ENCODE assay signal across 8 cellular contexts in the genomic region with DNA sequence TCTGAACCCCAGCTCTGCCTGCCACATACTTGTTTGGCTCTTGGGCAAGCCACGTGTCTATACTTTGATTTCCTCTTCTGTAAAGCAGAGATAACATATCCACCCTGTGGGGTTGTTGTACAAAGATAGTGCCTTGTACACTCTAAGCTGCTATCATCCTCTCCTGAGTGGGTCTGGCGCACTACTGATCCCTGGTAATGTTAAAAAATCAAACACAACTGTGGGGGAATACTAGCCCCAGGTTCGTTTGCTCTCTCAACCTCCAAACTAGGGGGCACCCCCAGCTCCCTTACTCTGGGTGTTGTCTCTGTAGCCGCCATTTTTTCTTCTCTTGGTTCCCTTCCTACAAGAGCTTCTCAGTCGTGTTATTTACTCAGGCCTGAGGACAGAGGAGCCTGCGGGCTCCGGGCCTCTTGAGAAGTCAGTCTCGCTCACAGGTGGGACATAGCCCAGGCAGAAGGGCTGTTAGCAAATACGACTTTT. TPM values are rescaled to one million over a fixed set of nuclear protein-coding genes. Genes with fewer than 3 reads are reported as not detected.
A peak's percentile ranks its signal among the peaks of the same experiment; 100 is the strongest.
DNase-seq lines count a peak whose midpoint lies in the region; ATAC-seq and TF ChIP-seq lines count a peak whose summit lies in the region.

No MANE protein-coding gene starts in this region.

- peaks cover 15% of the 10 kb centered on the region for H3K36me3 Mint-ChIP-seq in T-helper 1 cell treated with Interleukin-12 subunit alpha and Interleukin-12 subunit beta and Interleukin-4 antibody, amounts not matched to agents 30 μg/mL and 1 μg/mL, for 36 hours (ENCODE audit: low read depth)

- peaks cover 29 to 45% (median 43%) of the 10 kb centered on the region in 3 donors for H3K36me3 ChIP-seq in esophagus squamous epithelium

- H3K27ac Mint-ChIP-seq in T-helper 1 cell treated with Interleukin-12 subunit alpha and Interleukin-12 subunit beta and Interleukin-4 antibody, amounts not matched to agents 30 μg/mL and 1 μg/mL, for 36 hours: peak overlapping the region; percentile 91

- TF ChIP-seq POLR2A in GM19193 (IDR thresholded peaks at IDR 0.05; ENCODE audit: extremely low read depth, insufficient read depth, insufficient read length) (peak; percentile 0), esophagus squamous epithelium (IDR thresholded peaks at IDR 0.05) (no peak)

- H3K4me1 Mint-ChIP-seq in T-helper 1 cell treated with Interleukin-12 subunit alpha and Interleukin-12 subunit beta and Interleukin-4 antibody, amounts not matched to agents 30 μg/mL and 1 μg/mL, for 36 hours (ENCODE audit: low read depth): peaks cover 21% of the 10 kb centered on the region

- peak overlapping the region; percentile 88 for H3K4me3 Mint-ChIP-seq in T-helper 1 cell treated with Interleukin-12 subunit alpha and Interleukin-12 subunit beta and Interleukin-4 antibody, amounts not matched to agents 30 μg/mL and 1 μg/mL, for 36 hours

- intact Hi-C loops in esophagus squamous epithelium (cut with DNase I): no loop called here

- no peak for TF ChIP-seq CTCF in esophagus squamous epithelium (IDR thresholded peaks at IDR 0.05)

- H3K4me3 ChIP-seq in esophagus squamous epithelium (peak overlapping the region; percentile 64 to 99 (median 70)), skin epidermis (peak overlapping the region; percentile 51 to 80 (median 65))

- H3K27me3 ChIP-seq in esophagus squamous epithelium: no peaks in the 10 kb centered on the region

- H3K27ac ChIP-seq in esophagus squamous epithelium (peak overlapping the region; percentile 61 to 92 (median 90)), skin epidermis (peak overlapping the region in 15 of 21 experiments; percentile 25 to 96 (median 90)), caudate nucleus (ENCODE audit: low read depth, low read length) (no peak overlapping the region)

- H3K9me3 Mint-ChIP-seq in T-helper 1 cell treated with Interleukin-12 subunit alpha and Interleukin-12 subunit beta and Interleukin-4 antibody, amounts not matched to agents 30 μg/mL and 1 μg/mL, for 36 hours: no peaks in the 10 kb centered on the region

- DNase-seq in esophagus squamous epithelium (lab: John Stamatoyannopoulos, UW) (no peak), HuH-7.5 (ENCODE audit: low spot score) (no peak), caudate nucleus (lab: John Stamatoyannopoulos, UW) (no peak), NCI-H1436 (lab: John Stamatoyannopoulos, UW) (no peak)

- 42% methylated on average over 9 of the region's 9 CpGs for WGBS in esophagus squamous epithelium, 2 donors

- ATAC-seq in HG03520 (IDR thresholded peaks at IDR 0.05; ENCODE audit: unreplicated experiment): no peak

- H3K4me1 ChIP-seq in esophagus squamous epithelium: peaks cover 1 to 72% (median 23%) of the 10 kb centered on the region in 3 donors

- H3K9me3 ChIP-seq in esophagus squamous epithelium: no peaks in the 10 kb centered on the region

- H3K27me3 Mint-ChIP-seq in T-helper 1 cell treated with Interleukin-12 subunit alpha and Interleukin-12 subunit beta and Interleukin-4 antibody, amounts not matched to agents 30 μg/mL and 1 μg/mL, for 36 hours (ENCODE audit: low read depth): no peaks in the 10 kb centered on the region

RNA-seq across cellular contexts. Expression of a gene that starts 1.0 kb away (rescaled TPM):
- 10 to 100 TPM; 24.1 to 45.9 (median 24.8) TPM for total RNA-seq in esophagus squamous epithelium

RNA-seq across cellular contexts. Expression of a gene that starts 15.9 kb away (rescaled TPM):
- 1 to 10 TPM in 2 of 4 donors, under 1 TPM in 1, not detected in 1; 0.57 to 1.6 (median 1.3) TPM for total RNA-seq in esophagus squamous epithelium

RNA-seq across cellular contexts. Expression of a gene that starts 22.8 kb away (rescaled TPM):
- 10 to 100 TPM in 2 of 4 donors, 1 to 10 TPM in 2; 4.6 to 83.9 (median 25.2) TPM for total RNA-seq in esophagus squamous epithelium

RNA-seq across cellular contexts. Expression of a gene that starts 36.8 kb away (rescaled TPM):
- total RNA-seq in esophagus squamous epithelium: 100 to 1,000 TPM; 185 to 337 (median 225) TPM

RNA-seq across cellular contexts. Expression of a gene that starts 42.0 kb away (rescaled TPM):
- total RNA-seq in esophagus squamous epithelium: 100 to 1,000 TPM in 1 of 4 donors, 10 to 100 TPM in 3; 71.2 to 164 (median 89.5) TPM
